1 cellular context compared by ENCODE assay signal in the genomic region with DNA sequence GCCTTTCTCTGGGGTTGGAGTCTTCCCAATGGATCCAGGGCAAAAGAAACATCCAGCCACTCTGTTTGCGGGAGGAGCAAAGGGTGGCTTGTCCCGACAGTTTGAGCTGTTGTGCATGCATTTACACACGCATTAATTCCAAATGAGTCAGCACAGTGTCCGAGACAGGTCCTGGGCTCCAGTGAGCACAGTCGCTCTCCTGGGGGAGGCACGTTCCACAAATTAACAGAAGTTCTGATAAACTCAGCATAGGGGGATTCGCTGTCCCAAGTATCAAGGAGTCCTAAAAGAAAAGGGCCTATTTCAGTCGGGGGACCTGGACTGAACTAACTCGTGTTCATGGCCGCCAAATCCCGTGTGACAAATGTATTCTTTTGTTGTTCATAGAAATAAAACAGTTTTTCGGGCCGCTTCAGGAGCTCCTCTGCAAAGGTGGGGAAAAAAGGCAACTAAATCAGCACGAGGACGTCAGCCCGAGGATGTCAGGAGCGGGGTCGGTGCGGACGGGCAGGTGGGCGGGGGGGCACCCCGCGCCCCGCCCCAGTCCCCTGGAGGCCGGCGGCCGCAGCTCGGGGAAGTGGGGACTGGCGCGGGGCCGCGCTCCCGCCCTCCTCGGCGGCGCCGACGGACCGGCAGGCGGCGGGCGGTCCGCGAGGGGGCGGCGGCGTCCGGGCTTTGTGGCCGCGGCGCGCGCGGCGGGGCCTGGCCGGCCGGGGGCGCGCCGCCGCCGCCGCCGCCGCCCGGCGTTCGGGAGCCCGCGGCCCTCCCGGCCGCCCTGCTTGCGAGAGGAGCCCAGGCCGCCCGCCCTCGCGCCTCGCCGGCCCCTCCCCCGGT.
A peak's percentile ranks its signal among the peaks of the same experiment; 100 is the strongest.
TF ChIP-seq lines count a peak whose summit lies in the region.

A gene with protein sequence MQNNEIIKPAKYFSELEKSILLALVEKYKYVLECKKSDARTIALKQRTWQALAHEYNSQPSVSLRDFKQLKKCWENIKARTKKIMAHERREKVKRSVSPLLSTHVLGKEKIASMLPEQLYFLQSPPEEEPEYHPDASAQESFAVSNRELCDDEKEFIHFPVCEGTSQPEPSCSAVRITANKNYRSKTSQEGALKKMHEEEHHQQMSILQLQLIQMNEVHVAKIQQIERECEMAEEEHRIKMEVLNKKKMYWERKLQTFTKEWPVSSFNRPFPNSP (plus strand): TSS at position 612 of the 834 bp plus-strand sequence. CDS start 14,796 bp downstream, outside the sequence.

TF ChIP-seq in HepG2, 621 proteins besides CTCF, POLR2A, EP300 and RAD21 (continued from another document and continues in another):
- TF ChIP-seq, protein P1, sequence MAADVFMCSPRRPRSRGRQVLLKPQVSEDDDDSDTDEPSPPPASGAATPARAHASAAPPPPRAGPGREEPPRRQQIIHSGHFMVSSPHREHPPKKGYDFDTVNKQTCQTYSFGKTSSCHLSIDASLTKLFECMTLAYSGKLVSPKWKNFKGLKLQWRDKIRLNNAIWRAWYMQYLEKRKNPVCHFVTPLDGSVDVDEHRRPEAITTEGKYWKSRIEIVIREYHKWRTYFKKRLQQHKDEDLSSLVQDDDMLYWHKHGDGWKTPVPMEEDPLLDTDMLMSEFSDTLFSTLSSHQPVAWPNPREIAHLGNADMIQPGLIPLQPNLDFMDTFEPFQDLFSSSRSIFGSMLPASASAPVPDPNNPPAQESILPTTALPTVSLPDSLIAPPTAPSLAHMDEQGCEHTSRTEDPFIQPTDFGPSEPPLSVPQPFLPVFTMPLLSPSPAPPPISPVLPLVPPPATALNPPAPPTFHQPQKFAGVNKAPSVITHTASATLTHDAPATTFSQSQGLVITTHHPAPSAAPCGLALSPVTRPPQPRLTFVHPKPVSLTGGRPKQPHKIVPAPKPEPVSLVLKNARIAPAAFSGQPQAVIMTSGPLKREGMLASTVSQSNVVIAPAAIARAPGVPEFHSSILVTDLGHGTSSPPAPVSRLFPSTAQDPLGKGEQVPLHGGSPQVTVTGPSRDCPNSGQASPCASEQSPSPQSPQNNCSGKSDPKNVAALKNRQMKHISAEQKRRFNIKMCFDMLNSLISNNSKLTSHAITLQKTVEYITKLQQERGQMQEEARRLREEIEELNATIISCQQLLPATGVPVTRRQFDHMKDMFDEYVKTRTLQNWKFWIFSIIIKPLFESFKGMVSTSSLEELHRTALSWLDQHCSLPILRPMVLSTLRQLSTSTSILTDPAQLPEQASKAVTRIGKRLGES (CRISPR knock-in tag; IDR thresholded peaks at IDR 0.05; ENCODE audit: borderline replicate concordance) = no peak
- TF ChIP-seq MAFK (conservative IDR thresholded peaks at IDR 0.05 in 1 of 2, IDR thresholded peaks at IDR 0.05 in 1 of 2; ENCODE audit: low read length in 2 of 2) = peak; percentile 42 to 55
- TF ChIP-seq, protein P2, sequence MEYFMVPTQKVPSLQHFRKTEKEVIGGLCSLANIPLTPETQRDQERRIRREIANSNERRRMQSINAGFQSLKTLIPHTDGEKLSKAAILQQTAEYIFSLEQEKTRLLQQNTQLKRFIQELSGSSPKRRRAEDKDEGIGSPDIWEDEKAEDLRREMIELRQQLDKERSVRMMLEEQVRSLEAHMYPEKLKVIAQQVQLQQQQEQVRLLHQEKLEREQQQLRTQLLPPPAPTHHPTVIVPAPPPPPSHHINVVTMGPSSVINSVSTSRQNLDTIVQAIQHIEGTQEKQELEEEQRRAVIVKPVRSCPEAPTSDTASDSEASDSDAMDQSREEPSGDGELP (IDR thresholded peaks at IDR 0.05; ENCODE audit: borderline replicate concordance, low read depth) = no peak
- TF ChIP-seq ZMAT3 (CRISPR knock-in tag; conservative IDR thresholded peaks at IDR 0.05) = no peak
- TF ChIP-seq PITX1 (CRISPR knock-in tag; IDR thresholded peaks at IDR 0.05) = no peak
- TF ChIP-seq GATA4 (IDR thresholded peaks at IDR 0.05; ENCODE audit: borderline replicate concordance, low read depth) = no peak
- TF ChIP-seq, protein P3, sequence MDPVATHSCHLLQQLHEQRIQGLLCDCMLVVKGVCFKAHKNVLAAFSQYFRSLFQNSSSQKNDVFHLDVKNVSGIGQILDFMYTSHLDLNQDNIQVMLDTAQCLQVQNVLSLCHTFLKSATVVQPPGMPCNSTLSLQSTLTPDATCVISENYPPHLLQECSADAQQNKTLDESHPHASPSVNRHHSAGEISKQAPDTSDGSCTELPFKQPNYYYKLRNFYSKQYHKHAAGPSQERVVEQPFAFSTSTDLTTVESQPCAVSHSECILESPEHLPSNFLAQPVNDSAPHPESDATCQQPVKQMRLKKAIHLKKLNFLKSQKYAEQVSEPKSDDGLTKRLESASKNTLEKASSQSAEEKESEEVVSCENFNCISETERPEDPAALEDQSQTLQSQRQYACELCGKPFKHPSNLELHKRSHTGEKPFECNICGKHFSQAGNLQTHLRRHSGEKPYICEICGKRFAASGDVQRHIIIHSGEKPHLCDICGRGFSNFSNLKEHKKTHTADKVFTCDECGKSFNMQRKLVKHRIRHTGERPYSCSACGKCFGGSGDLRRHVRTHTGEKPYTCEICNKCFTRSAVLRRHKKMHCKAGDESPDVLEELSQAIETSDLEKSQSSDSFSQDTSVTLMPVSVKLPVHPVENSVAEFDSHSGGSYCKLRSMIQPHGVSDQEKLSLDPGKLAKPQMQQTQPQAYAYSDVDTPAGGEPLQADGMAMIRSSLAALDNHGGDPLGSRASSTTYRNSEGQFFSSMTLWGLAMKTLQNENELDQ (CRISPR knock-in tag; IDR thresholded peaks at IDR 0.05; ENCODE audit: borderline replicate concordance) = no peak
- peak; percentile 30; the same call in 1 of the 2 replicates for TF ChIP-seq HOXD1 (CRISPR knock-in tag; IDR thresholded peaks at IDR 0.05)
- 0 out of 2 replicates have a peak, but pooled peaks have one; percentile 47 for TF ChIP-seq HNF1B (CRISPR knock-in tag; IDR thresholded peaks at IDR 0.05)
- no peak for TF ChIP-seq RFX5 (IDR thresholded peaks at IDR 0.05; ENCODE audit: low read depth, low read length)
- TF ChIP-seq ATF1 (CRISPR knock-in tag; IDR thresholded peaks at IDR 0.05) = no peak
- TF ChIP-seq ZNF691 (CRISPR knock-in tag; IDR thresholded peaks at IDR 0.05; ENCODE audit: borderline replicate concordance, low read depth) = peak; percentile 69; the same call in 1 of the 2 replicates
- TF ChIP-seq ZBTB21 (CRISPR knock-in tag; IDR thresholded peaks at IDR 0.05) = no peak
- no peak for TF ChIP-seq ZFP41 (CRISPR knock-in tag; IDR thresholded peaks at IDR 0.05; ENCODE audit: borderline replicate concordance)
- TF ChIP-seq MXD1 (CRISPR knock-in tag; IDR thresholded peaks at IDR 0.05) = peak; percentile 24; the same call in 1 of the 2 replicates
- no peak for TF ChIP-seq KLF6 (CRISPR knock-in tag; IDR thresholded peaks at IDR 0.05)
- TF ChIP-seq, protein P4, sequence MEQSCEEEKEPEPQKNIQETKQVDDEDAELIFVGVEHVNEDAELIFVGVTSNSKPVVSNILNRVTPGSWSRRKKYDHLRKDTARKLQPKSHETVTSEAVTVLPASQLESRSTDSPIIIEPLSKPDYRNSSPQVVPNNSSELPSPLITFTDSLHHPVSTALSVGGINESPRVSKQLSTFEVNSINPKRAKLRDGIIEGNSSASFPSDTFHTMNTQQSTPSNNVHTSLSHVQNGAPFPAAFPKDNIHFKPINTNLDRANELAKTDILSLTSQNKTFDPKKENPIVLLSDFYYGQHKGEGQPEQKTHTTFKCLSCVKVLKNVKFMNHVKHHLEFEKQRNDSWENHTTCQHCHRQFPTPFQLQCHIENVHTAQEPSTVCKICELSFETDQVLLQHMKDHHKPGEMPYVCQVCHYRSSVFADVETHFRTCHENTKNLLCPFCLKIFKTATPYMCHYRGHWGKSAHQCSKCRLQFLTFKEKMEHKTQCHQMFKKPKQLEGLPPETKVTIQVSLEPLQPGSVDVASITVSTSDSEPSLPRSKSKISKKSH (CRISPR knock-in tag; IDR thresholded peaks at IDR 0.05; ENCODE audit: borderline replicate concordance) = no peak
- no peak for TF ChIP-seq ZNF784 (CRISPR knock-in tag; IDR thresholded peaks at IDR 0.05; ENCODE audit: borderline replicate concordance)
- peak; percentile 52; the same call in 1 of the 2 replicates for TF ChIP-seq RXRB (CRISPR knock-in tag; IDR thresholded peaks at IDR 0.05; ENCODE audit: borderline replicate concordance)
- TF ChIP-seq ZMYM2 (CRISPR knock-in tag; IDR thresholded peaks at IDR 0.05) = no peak
- TF ChIP-seq, protein P5, sequence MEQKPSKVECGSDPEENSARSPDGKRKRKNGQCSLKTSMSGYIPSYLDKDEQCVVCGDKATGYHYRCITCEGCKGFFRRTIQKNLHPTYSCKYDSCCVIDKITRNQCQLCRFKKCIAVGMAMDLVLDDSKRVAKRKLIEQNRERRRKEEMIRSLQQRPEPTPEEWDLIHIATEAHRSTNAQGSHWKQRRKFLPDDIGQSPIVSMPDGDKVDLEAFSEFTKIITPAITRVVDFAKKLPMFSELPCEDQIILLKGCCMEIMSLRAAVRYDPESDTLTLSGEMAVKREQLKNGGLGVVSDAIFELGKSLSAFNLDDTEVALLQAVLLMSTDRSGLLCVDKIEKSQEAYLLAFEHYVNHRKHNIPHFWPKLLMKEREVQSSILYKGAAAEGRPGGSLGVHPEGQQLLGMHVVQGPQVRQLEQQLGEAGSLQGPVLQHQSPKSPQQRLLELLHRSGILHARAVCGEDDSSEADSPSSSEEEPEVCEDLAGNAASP (CRISPR knock-in tag; IDR thresholded peaks at IDR 0.05; ENCODE audit: borderline replicate concordance) = no peak
- 0 out of 2 replicates have a peak, but pooled peaks have one; percentile 15 for TF ChIP-seq PPARG (CRISPR knock-in tag; conservative IDR thresholded peaks at IDR 0.05)
- 0 out of 2 replicates have a peak, but pooled peaks have one; percentile 29 for TF ChIP-seq ZNF644 (CRISPR knock-in tag; IDR thresholded peaks at IDR 0.05; ENCODE audit: low read depth)
- TF ChIP-seq GLI4 (CRISPR knock-in tag; IDR thresholded peaks at IDR 0.05; ENCODE audit: borderline replicate concordance) = no peak
- TF ChIP-seq, protein P6, sequence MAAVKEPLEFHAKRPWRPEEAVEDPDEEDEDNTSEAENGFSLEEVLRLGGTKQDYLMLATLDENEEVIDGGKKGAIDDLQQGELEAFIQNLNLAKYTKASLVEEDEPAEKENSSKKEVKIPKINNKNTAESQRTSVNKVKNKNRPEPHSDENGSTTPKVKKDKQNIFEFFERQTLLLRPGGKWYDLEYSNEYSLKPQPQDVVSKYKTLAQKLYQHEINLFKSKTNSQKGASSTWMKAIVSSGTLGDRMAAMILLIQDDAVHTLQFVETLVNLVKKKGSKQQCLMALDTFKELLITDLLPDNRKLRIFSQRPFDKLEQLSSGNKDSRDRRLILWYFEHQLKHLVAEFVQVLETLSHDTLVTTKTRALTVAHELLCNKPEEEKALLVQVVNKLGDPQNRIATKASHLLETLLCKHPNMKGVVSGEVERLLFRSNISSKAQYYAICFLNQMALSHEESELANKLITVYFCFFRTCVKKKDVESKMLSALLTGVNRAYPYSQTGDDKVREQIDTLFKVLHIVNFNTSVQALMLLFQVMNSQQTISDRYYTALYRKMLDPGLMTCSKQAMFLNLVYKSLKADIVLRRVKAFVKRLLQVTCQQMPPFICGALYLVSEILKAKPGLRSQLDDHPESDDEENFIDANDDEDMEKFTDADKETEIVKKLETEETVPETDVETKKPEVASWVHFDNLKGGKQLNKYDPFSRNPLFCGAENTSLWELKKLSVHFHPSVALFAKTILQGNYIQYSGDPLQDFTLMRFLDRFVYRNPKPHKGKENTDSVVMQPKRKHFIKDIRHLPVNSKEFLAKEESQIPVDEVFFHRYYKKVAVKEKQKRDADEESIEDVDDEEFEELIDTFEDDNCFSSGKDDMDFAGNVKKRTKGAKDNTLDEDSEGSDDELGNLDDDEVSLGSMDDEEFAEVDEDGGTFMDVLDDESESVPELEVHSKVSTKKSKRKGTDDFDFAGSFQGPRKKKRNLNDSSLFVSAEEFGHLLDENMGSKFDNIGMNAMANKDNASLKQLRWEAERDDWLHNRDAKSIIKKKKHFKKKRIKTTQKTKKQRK (IDR thresholded peaks at IDR 0.05; ENCODE audit: low read length) = no peak
- TF ChIP-seq, protein P7, sequence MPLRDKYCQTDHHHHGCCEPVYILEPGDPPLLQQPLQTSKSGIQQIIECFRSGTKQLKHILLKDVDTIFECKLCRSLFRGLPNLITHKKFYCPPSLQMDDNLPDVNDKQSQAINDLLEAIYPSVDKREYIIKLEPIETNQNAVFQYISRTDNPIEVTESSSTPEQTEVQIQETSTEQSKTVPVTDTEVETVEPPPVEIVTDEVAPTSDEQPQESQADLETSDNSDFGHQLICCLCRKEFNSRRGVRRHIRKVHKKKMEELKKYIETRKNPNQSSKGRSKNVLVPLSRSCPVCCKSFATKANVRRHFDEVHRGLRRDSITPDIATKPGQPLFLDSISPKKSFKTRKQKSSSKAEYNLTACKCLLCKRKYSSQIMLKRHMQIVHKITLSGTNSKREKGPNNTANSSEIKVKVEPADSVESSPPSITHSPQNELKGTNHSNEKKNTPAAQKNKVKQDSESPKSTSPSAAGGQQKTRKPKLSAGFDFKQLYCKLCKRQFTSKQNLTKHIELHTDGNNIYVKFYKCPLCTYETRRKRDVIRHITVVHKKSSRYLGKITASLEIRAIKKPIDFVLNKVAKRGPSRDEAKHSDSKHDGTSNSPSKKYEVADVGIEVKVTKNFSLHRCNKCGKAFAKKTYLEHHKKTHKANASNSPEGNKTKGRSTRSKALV (CRISPR knock-in tag; IDR thresholded peaks at IDR 0.05) = no peak
- TF ChIP-seq NONO (IDR thresholded peaks at IDR 0.05) = no peak
- 0 out of 2 replicates have a peak, but pooled peaks have one; percentile 17 for TF ChIP-seq NONO (CRISPR knock-in tag; conservative IDR thresholded peaks at IDR 0.05)
- TF ChIP-seq PHF21A (CRISPR knock-in tag; IDR thresholded peaks at IDR 0.05) = peak; percentile 23; the same call in 1 of the 2 replicates
